Comparison of ENCODE assay signal across 7 cellular contexts in the genomic region with DNA sequence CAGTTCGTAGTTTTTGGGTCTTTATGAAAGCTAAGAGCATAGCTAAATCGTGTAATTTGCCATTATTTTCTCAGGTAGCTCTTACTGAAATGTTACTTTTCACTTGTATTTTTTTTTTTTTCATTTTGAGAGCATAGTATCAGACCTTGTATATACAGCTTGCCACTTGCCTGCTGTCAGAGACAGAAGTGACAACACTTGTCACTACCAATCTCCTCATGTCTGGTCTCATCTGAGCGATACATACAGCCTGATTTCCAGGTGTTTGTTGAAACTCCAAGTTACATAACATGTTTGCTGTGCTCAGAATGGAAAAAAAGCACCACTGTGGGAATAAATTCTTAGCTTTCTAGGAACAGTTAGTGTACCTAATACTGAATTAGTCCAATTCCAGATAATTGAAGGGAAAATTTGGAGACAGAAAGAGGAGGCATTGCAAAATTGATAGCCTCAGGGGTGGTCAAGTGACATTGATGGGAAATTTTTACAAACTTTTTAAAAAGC.
"Had no signal": no experiment of that assay in that cellular context is flagged by ENCODE, and none has a peak within 500 bp of the region (broad histone marks: within the 10 kb centered on the region; RNA-seq: fewer than 3 reads in every experiment).

No MANE protein-coding gene starts in this region.

- H3K4me2 ChIP-seq: GM23338 had no signal

- H3K4me3 ChIP-seq: GM23338 had no signal

- ATAC-seq: GM23338 had no signal

- DNase-seq: H9, HCEC 1CT, KBM-7 had no signal

- FAIRE-seq: H1, H54, HTR-8/SVneo had no signal

- H2AFZ ChIP-seq: GM23338 had no signal
